In the genomic region with DNA sequence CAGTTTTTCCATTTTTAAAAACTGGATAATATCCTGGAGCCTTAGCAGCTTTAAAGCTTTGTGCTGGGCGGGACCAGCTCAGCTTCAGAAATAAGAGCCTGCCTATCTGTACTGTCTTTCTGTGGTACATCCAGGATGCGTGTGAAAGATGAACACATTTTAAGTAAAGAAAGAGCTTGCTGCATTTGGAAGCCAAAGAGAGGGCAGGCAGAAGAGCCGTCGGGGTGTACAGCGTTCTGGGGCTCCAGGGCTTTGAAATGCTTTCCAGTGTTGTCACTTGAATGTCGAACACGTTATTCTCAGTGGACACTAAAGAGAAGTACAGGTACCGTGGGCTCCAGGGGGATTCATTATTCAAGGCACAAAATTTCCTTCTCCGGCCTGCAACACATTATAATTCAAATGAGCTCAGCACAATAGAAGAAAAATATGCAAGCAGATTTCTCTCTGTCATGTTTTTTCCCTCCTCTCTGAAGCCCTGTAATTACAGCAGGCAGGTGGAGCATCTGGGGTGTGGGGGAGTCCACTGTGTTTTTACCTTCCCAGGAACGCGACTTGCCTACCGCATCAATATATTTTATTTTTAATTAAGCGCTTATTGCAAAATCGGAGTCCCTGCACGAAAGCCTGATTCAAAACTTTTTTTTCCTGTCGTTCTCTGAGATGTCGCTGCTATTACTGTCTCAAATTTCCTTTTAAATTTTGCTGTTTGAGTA, we compare ENCODE assay signal across 8 cellular contexts.
DNase-seq lines count a peak whose midpoint lies in the region; ATAC-seq and TF ChIP-seq lines count a peak whose summit lies in the region.

No MANE protein-coding gene starts in this region.

- no peak for ATAC-seq in activated T-cell treated with anti-CD3 and anti-CD28 coated beads, Interleukin-2, amount 50 U/mL, for 4 hours
- ATAC-seq in GM21528 (IDR thresholded peaks at IDR 0.05; ENCODE audit: low FRiP score, unreplicated experiment): no peak

- H3K27me3 Mint-ChIP-seq in activated T-cell treated with anti-CD3 and anti-CD28 coated beads, Interleukin-2, amount 50 U/mL, for 4 hours (ENCODE audit: low read depth): peaks cover 45% of the 10 kb centered on the region
- H3K27me3 Mint-ChIP-seq in mesothelial cell of epicardium (ENCODE audit: low read depth): no peaks in the 10 kb centered on the region

- DNase-seq in activated T-cell treated with anti-CD3 and anti-CD28 coated beads, Interleukin-2, amount 50 U/mL, for 4 hours: no peak
- DNase-seq in activated T-cell treated with anti-CD3 and anti-CD28 coated beads, Interleukin-2, amount 50 U/mL, for 48 hours: no peak
- DNase-seq in coronary artery (ENCODE audit: low spot score) (no peak), mesothelial cell of epicardium (ENCODE audit: low spot score in 2 of 2, unreplicated experiment in 2 of 2) (no peak), tibial artery (no peak), AG08396 (ENCODE audit: low spot score) (no peak), COR-L47 (lab: John Stamatoyannopoulos, UW) (no peak)

- peak overlapping the region; percentile 67 for H3K27ac Mint-ChIP-seq in mesothelial cell of epicardium

- H3K4me1 ChIP-seq in tibial artery: peaks cover 0 to 33% (median 26%) of the 10 kb centered on the region in 4 donors

- H3K9me3 ChIP-seq in tibial artery: no peaks in the 10 kb centered on the region

- peaks cover 6% of the 10 kb centered on the region for H3K4me1 Mint-ChIP-seq in activated T-cell treated with anti-CD3 and anti-CD28 coated beads, Interleukin-2, amount 50 U/mL, for 4 hours (ENCODE audit: low read depth)
- H3K4me1 Mint-ChIP-seq in mesothelial cell of epicardium: peaks cover 16% of the 10 kb centered on the region

- peak overlapping the region; percentile 35 for H3K4me3 Mint-ChIP-seq in activated T-cell treated with anti-CD3 and anti-CD28 coated beads, Interleukin-2, amount 50 U/mL, for 4 hours
- peak overlapping the region; percentile 75 for H3K4me3 Mint-ChIP-seq in mesothelial cell of epicardium

- no peaks in the 10 kb centered on the region for H3K36me3 Mint-ChIP-seq in activated T-cell treated with anti-CD3 and anti-CD28 coated beads, Interleukin-2, amount 50 U/mL, for 4 hours (ENCODE audit: insufficient read depth)
- H3K36me3 Mint-ChIP-seq in mesothelial cell of epicardium: no peaks in the 10 kb centered on the region

- TF ChIP-seq CTCF in coronary artery (IDR thresholded peaks at IDR 0.05) (no peak), mesothelial cell of epicardium (IDR thresholded peaks at IDR 0.05; ENCODE audit: unreplicated experiment) (no peak), tibial artery (IDR thresholded peaks at IDR 0.05) (no peak)

- H3K36me3 ChIP-seq in tibial artery: no peaks in the 10 kb centered on the region

- intact Hi-C loops in tibial artery (cut with DNase I; ENCODE audit: low total_unique reads): no loop called here

- H3K27ac ChIP-seq in coronary artery: peak overlapping the region in 1 of 2 donors; percentile 67
- H3K27ac ChIP-seq in tibial artery: peak overlapping the region; percentile 69 to 78

- H3K9me3 Mint-ChIP-seq in activated T-cell treated with anti-CD3 and anti-CD28 coated beads, Interleukin-2, amount 50 U/mL, for 4 hours: no peaks in the 10 kb centered on the region
- H3K9me3 Mint-ChIP-seq in mesothelial cell of epicardium: peaks cover 11% of the 10 kb centered on the region

- H3K4me3 ChIP-seq in coronary artery: peak overlapping the region; percentile 78
- H3K4me3 ChIP-seq in tibial artery: peak overlapping the region; percentile 53 to 75

- H3K27me3 ChIP-seq in tibial artery: no peaks in the 10 kb centered on the region
